ENCODE assay signal across 2 cellular contexts in the genomic region with DNA sequence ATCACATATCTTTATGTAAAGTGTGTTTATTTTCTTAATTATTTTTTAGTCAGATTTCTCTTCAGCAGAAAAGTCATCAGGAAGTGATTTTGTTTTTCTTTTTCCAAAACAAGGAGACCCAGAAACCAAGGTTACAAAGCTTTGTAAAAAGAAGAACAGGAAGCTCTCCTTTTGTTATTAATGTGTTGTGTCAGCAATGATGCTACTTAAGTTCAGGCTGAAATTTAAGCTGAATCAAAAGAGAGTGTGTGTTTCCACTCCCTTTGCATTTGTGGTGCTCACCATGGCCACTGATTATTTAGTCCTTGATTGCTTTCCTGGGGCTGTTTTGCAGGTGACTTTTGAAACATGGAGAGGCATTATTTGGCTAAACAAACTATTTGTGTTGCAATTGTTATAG.
TF ChIP-seq lines count a peak whose summit lies in the region.

No MANE protein-coding gene starts in this region.

TF ChIP-seq in SK-N-SH, 30 proteins besides CTCF, POLR2A, EP300 and RAD21 (continued from another document):
- TF ChIP-seq PBX3 (IDR thresholded peaks at IDR 0.05) (no peak), JUND (IDR thresholded peaks at IDR 0.05) (no peak), POLR2AphosphoS5 (IDR thresholded peaks at IDR 0.05; ENCODE audit: low read depth, low read length) (no peak), YY1 (IDR thresholded peaks at IDR 0.05; ENCODE audit: low read depth) (no peak), TAF1 (IDR thresholded peaks at IDR 0.05; ENCODE audit: borderline replicate concordance, low read depth, low read length) (no peak), RXRA (IDR thresholded peaks at IDR 0.05; ENCODE audit: borderline replicate concordance, low read depth) (no peak), NRF1 (IDR thresholded peaks at IDR 0.05; ENCODE audit: low read depth, low read length) (no peak), TEAD4 (IDR thresholded peaks at IDR 0.05; ENCODE audit: borderline replicate concordance, insufficient read depth) (no peak), GATA2 (CRISPR knock-in tag; IDR thresholded peaks at IDR 0.05) (no peak), NFIC (IDR thresholded peaks at IDR 0.05; ENCODE audit: borderline replicate concordance) (no peak)
- TF ChIP-seq, protein P1, sequence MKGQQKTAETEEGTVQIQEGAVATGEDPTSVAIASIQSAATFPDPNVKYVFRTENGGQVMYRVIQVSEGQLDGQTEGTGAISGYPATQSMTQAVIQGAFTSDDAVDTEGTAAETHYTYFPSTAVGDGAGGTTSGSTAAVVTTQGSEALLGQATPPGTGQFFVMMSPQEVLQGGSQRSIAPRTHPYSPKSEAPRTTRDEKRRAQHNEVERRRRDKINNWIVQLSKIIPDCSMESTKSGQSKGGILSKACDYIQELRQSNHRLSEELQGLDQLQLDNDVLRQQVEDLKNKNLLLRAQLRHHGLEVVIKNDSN (IDR thresholded peaks at IDR 0.05; ENCODE audit: borderline replicate concordance, low read depth), result no peak

TF ChIP-seq in SK-N-SH treated with all-trans-retinoic acid at 6 μM for 48 hours, 23 proteins besides CTCF, POLR2A, EP300 and RAD21 (continued from another document):
- TF ChIP-seq, protein P2, sequence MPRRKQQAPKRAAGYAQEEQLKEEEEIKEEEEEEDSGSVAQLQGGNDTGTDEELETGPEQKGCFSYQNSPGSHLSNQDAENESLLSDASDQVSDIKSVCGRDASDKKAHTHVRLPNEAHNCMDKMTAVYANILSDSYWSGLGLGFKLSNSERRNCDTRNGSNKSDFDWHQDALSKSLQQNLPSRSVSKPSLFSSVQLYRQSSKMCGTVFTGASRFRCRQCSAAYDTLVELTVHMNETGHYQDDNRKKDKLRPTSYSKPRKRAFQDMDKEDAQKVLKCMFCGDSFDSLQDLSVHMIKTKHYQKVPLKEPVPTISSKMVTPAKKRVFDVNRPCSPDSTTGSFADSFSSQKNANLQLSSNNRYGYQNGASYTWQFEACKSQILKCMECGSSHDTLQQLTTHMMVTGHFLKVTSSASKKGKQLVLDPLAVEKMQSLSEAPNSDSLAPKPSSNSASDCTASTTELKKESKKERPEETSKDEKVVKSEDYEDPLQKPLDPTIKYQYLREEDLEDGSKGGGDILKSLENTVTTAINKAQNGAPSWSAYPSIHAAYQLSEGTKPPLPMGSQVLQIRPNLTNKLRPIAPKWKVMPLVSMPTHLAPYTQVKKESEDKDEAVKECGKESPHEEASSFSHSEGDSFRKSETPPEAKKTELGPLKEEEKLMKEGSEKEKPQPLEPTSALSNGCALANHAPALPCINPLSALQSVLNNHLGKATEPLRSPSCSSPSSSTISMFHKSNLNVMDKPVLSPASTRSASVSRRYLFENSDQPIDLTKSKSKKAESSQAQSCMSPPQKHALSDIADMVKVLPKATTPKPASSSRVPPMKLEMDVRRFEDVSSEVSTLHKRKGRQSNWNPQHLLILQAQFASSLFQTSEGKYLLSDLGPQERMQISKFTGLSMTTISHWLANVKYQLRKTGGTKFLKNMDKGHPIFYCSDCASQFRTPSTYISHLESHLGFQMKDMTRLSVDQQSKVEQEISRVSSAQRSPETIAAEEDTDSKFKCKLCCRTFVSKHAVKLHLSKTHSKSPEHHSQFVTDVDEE (CRISPR knock-in tag; IDR thresholded peaks at IDR 0.05), result no peak
- TF ChIP-seq, protein P3, sequence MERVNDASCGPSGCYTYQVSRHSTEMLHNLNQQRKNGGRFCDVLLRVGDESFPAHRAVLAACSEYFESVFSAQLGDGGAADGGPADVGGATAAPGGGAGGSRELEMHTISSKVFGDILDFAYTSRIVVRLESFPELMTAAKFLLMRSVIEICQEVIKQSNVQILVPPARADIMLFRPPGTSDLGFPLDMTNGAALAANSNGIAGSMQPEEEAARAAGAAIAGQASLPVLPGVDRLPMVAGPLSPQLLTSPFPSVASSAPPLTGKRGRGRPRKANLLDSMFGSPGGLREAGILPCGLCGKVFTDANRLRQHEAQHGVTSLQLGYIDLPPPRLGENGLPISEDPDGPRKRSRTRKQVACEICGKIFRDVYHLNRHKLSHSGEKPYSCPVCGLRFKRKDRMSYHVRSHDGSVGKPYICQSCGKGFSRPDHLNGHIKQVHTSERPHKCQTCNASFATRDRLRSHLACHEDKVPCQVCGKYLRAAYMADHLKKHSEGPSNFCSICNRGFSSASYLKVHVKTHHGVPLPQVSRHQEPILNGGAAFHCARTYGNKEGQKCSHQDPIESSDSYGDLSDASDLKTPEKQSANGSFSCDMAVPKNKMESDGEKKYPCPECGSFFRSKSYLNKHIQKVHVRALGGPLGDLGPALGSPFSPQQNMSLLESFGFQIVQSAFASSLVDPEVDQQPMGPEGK (CRISPR knock-in tag; IDR thresholded peaks at IDR 0.05; ENCODE audit: borderline replicate concordance), result no peak
- TF ChIP-seq ZNF70 (CRISPR knock-in tag; IDR thresholded peaks at IDR 0.05) (no peak), ZFP30 (CRISPR knock-in tag; IDR thresholded peaks at IDR 0.05) (no peak), ZNF565 (CRISPR knock-in tag; conservative IDR thresholded peaks at IDR 0.05; ENCODE audit: low read depth) (no peak), ZC3H10 (CRISPR knock-in tag; IDR thresholded peaks at IDR 0.05) (no peak), TOX (CRISPR knock-in tag; IDR thresholded peaks at IDR 0.05; ENCODE audit: borderline replicate concordance) (no peak), OSR1 (CRISPR knock-in tag; IDR thresholded peaks at IDR 0.05) (no peak), ISL1 (CRISPR knock-in tag; IDR thresholded peaks at IDR 0.05) (no peak), BACH2 (CRISPR knock-in tag; IDR thresholded peaks at IDR 0.05; ENCODE audit: borderline replicate concordance) (no peak)
